In genomic region chr3:130258532-130258952, GRCh38 we compare ENCODE assay signal across 1 cellular context.
TF ChIP-seq lines count a peak whose summit lies in the region.

No MANE protein-coding gene starts in this region.

TF ChIP-seq in H1, 55 proteins besides CTCF, POLR2A, EP300 and RAD21 (continued from another document):
- no peak for TF ChIP-seq CHD7 (IDR thresholded peaks at IDR 0.05; ENCODE audit: insufficient replicate concordance, low read length)
